In the genomic region with DNA sequence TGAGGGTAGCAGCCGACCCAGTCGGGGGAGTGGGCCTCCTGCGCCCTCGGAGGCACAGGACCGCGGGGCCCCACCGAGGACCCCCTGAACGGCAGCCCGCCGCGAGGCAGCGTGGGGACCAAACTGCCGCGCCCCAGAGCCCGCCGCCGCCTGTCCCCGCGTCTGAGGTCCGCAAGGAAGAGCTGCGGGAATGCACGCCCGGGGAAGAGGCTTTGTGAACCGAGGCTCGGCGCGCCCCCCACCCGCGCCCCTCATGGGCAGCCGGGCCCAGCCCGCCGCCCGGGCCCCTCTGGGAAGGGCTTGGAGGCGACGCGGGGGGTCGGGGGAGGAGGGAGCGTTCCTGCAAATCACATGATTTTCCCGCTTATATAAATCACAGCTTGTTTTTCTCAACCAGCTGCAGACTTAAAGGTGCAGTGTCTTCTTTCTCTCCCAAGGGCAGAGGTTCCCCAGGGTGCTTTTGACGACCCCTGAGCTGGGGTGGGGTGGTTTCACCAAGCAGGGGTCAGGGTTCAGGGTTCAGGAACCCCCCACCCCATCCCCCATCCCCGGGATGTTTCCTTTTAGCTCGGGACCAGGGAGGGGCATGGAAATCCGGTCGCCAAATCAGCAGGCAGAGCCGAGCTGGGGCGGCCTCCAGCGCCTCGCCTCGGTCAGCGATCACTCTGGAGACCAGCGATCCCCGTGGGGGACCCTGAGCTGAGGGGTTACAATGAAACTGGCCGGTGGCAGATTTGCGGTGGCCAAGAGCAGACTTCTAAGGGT, we compare ENCODE assay signal across 8 cellular contexts. TPM values are rescaled to one million over a fixed set of nuclear protein-coding genes. Genes with fewer than 3 reads are reported as not detected.
DNase-seq lines count a peak whose midpoint lies in the region; ATAC-seq, FAIRE-seq and TF ChIP-seq lines count a peak whose summit lies in the region.

No MANE protein-coding gene starts in this region.

- H3K4me1 ChIP-seq in Panc1 (ENCODE audit: control insufficient read depth, insufficient read depth, low read length) (peaks cover 62% of the 10 kb centered on the region), gastrocnemius medialis (peaks cover 64 to 69% of the 10 kb centered on the region in 2 donors)

- POLR2A ChIA-PET in Panc1 (lab: Charles Lee), result interaction anchor here (0.5 to 1.4 kb wide), 5 partner anchors 32 to 65 kb away, joined by 3 to 23 read pairs (median 4); a partner anchor contains a TSS

- H3K27ac ChIP-seq in Panc1 (ENCODE audit: low read length) (peak overlapping the region; percentile 97), gastrocnemius medialis (peak overlapping the region; percentile 90 to 96 (median 92))

- DNase-seq in 8988T (peak; percentile 46), GM12891 (ENCODE audit: insufficient read length, low spot score) (no peak), Panc1 (ENCODE audit: low read depth, low spot score) (peak; percentile 20), cerebellar cortex (ENCODE audit: low spot score) (peak; percentile 77), islet precursor cell (peak; percentile 82), gastrocnemius medialis (peak; percentile 76 to 81)

- H3K27me3 ChIP-seq in Panc1 (ENCODE audit: control insufficient read depth, insufficient read depth, low read length) (no peaks in the 10 kb centered on the region), gastrocnemius medialis (no peaks in the 10 kb centered on the region)

- FAIRE-seq in GM12891 (lab: Jason Lieb, UNC), result peak; percentile 33

- TF ChIP-seq POLR2A in GM12891 (IDR thresholded peaks at IDR 0.05; ENCODE audit: low read depth, low read length), result no peak
- TF ChIP-seq POLR2A in gastrocnemius medialis (IDR thresholded peaks at IDR 0.05), result peak; percentile 57 to 80

- intact Hi-C loops in Panc1 (cut with micrococcal nuclease; ENCODE audit: unreplicated experiment) (no loop called here), gastrocnemius medialis (cut with DNase I; ENCODE audit: low total_unique reads) (loop anchor here (2.0 kb wide), 1 partner anchor 66 kb away; no protein-coding TSS in a partner anchor)

- H3K36me3 ChIP-seq in Panc1 (ENCODE audit: control insufficient read depth, insufficient read depth, low read length) (no peaks in the 10 kb centered on the region), gastrocnemius medialis (no peaks in the 10 kb centered on the region)

- CTCF ChIA-PET in Panc1 (lab: Charles Lee), result interaction anchor here (0.5 to 1.4 kb wide), 13 partner anchors 10 to 323 kb away, joined by 3 to 8 read pairs (median 3); a partner anchor contains a TSS

- ATAC-seq in Panc1, result peak; percentile 76
- peak; percentile 38 to 57 for ATAC-seq in gastrocnemius medialis
- no peak for ATAC-seq in HG02763 (IDR thresholded peaks at IDR 0.05; ENCODE audit: unreplicated experiment)
- ATAC-seq in HG03521 (IDR thresholded peaks at IDR 0.05; ENCODE audit: unreplicated experiment), result no peak

- in situ Hi-C loops in Panc1 (cut with HindIII; ENCODE audit: low pct_unique_long_range_greater_than_20kb, low sequenced_read_pairs) (no loop called here), gastrocnemius medialis (cut with MboI; ENCODE audit: low sequenced_read_pairs in 4 of 4) (no loop called here)

- BruUV-seq in Panc1 (replicated peaks; lab: Mats Ljungman, UMichigan), result no TSS peak

- no peaks in the 10 kb centered on the region for H3K9me3 ChIP-seq in Panc1 (ENCODE audit: control insufficient read depth, insufficient read depth, low read depth, low read length)
- H3K9me3 ChIP-seq in gastrocnemius medialis, result no peaks in the 10 kb centered on the region

- H3K4me3 ChIP-seq in Panc1 (ENCODE audit: low read depth in 2 of 2, low read length in 2 of 2) (peak overlapping the region; percentile 46 to 60), gastrocnemius medialis (peak overlapping the region; percentile 65 to 81 (median 67))

- TF ChIP-seq CTCF in Panc1 (IDR thresholded peaks at IDR 0.05) (no peak; the same call in 1 of the 2 replicates), gastrocnemius medialis (IDR thresholded peaks at IDR 0.05 in 4 of 5, conservative IDR thresholded peaks at IDR 0.05 in 1 of 5) (peak; percentile 34 to 70 (median 41))

TF ChIP-seq in GM12891, 5 proteins besides CTCF, POLR2A, EP300 and RAD21:
- TF ChIP-seq PAX5 (IDR thresholded peaks at IDR 0.05; ENCODE audit: insufficient read depth, low read length, severe bottlenecking), result no peak
- TF ChIP-seq POLR2AphosphoS5 (IDR thresholded peaks at IDR 0.05; ENCODE audit: low read depth, low read length), result no peak
- TF ChIP-seq POU2F2 (IDR thresholded peaks at IDR 0.05; ENCODE audit: low read depth, low read length), result no peak
- no peak for TF ChIP-seq TAF1 (IDR thresholded peaks at IDR 0.05; ENCODE audit: low read depth, low read length)
- no peak for TF ChIP-seq SPI1 (IDR thresholded peaks at IDR 0.05; ENCODE audit: low read depth, low read length)

RNA-seq across cellular contexts. Expression of a gene that starts 44.7 kb away (rescaled TPM):
- 11.8 TPM for polyA plus RNA-seq in GM12891 (2012; ENCODE audit: low read depth, missing spikeins)
- total RNA-seq in Panc1 (2021; ENCODE audit: unreplicated experiment), result 10.3 TPM
- polyA plus RNA-seq in Panc1 (2012; ENCODE audit: insufficient read length), result 10.2 TPM
- total RNA-seq in gastrocnemius medialis, result 10 to 100 TPM in 2 of 4 donors, 1 to 10 TPM in 2; 7.1 to 26.4 (median 10.7) TPM

RNA-seq across cellular contexts. Expression of a gene that starts 50.1 kb away (rescaled TPM):
- polyA plus RNA-seq in GM12891 (2012; ENCODE audit: low read depth, missing spikeins), result 38.8 TPM
- total RNA-seq in Panc1 (2021; ENCODE audit: unreplicated experiment) (120 TPM), gastrocnemius medialis (100 to 1,000 TPM in 1 of 4 donors, 10 to 100 TPM in 3; 66.0 to 116 (median 83.4) TPM)
- 141 TPM for polyA plus RNA-seq in Panc1 (2012; ENCODE audit: insufficient read length)

Comparison
In these comparisons a context has a peak if more than half of its experiments do, and no peak if none do; other contexts are left out.
1. ATAC-seq: peak in Panc1 (single experiment) and gastrocnemius medialis (2 of 2); none in HG02763 (single experiment) and HG03521 (single experiment).